In genomic region chr20:57656252-57656820, GRCh38 we compare ENCODE assay signal across 17 cellular contexts. TPM values are rescaled to one million over a fixed set of nuclear protein-coding genes. Genes with fewer than 3 reads are reported as not detected.
A peak's percentile ranks its signal among the peaks of the same experiment; 100 is the strongest.
DNase-seq lines count a peak whose midpoint lies in the region; ATAC-seq, FAIRE-seq and TF ChIP-seq lines count a peak whose summit lies in the region.
"Had no signal": no experiment of that assay in that cellular context is flagged by ENCODE, and none has a peak within 500 bp of the region (broad histone marks: within the 10 kb centered on the region; RNA-seq: fewer than 3 reads in every experiment).

No MANE protein-coding gene starts in this region.

- in situ Hi-C loops in K562 (cut with MboI) = no loop called here
- in situ Hi-C loops in HepG2 (cut with HindIII; ENCODE audit: extremely low pct_ligation_motif_present, low pct_unique_long_range_greater_than_20kb) = loop anchor here (5.0 kb wide), 1 partner anchor 431 kb away; no protein-coding TSS in a partner anchor

- peak; percentile 58 for DNase-seq in activated effector memory CD4-positive, alpha-beta T cell treated with anti-CD3 and anti-CD28 coated beads, Interleukin-2, amount 50 U/mL, for 16 hours
- no peak for DNase-seq in activated effector memory CD4-positive, alpha-beta T cell treated with Interleukin-2 at 50 U/mL for 16 hours
- peak in 1 of 4 experiments; percentile 21 for DNase-seq in K562 (ENCODE audit: extremely low read depth in 1 of 4, low spot score in 3 of 4)
- no peak for DNase-seq in HepG2 (ENCODE audit: low spot score)
- peak; percentile 56 for DNase-seq in upper lobe of right lung
- no peak for DNase-seq in NCI-H2081 (lab: John Stamatoyannopoulos, UW)
- no peak for DNase-seq in amygdala (lab: John Stamatoyannopoulos, UW)
- DNase-seq: activated naive CD4-positive, alpha-beta T cell treated with anti-CD3 and anti-CD28 coated beads for 36 hours; DMS153; MG63; NCI-H2171 treated with DMSO at 0.1 percent for 48 hours; stimulated activated CD4-positive, alpha-beta T cell treated with anti-CD3 and anti-CD28 coated beads, Interleukin-12 subunit alpha, Interleukin-12 subunit beta, amount 100 ng/mL, for 4 hours; transverse colon had no signal

- H3K9me1 ChIP-seq in K562 (ENCODE audit: control insufficient read depth, insufficient read depth, low read length) = no peaks in the 10 kb centered on the region

- BruUV-seq in K562 (replicated peaks; lab: Mats Ljungman, UMichigan) (no TSS peak), HepG2 (replicated peaks; lab: Mats Ljungman, UMichigan) (no TSS peak)

- H3K27me3 ChIP-seq in K562 (ENCODE audit: control insufficient read depth in 2 of 2, insufficient read depth in 2 of 2, low read length in 2 of 2) = peaks cover 20 to 84% of the 10 kb centered on the region in 2 experiments; a peak in 3 of 5 replicates
- H3K27me3 ChIP-seq in HepG2 (ENCODE audit: control insufficient read depth in 1 of 2, insufficient read depth in 2 of 2, low read length in 2 of 2) = peaks cover 34 to 97% of the 10 kb centered on the region in 2 experiments
- H3K27me3 ChIP-seq in upper lobe of right lung = no peaks in the 10 kb centered on the region
- H3K27me3 ChIP-seq: cardiac muscle cell, heart right ventricle, MG63, transverse colon had no signal

- CTCF ChIA-PET in K562 (lab: Yijun Ruan, JAX; ENCODE audit: low intra/inter-chr PET ratio) (interaction anchor here (3.1 kb wide), 1 partner anchor 554 kb away, joined by 32 read pairs; no protein-coding TSS in a partner anchor), HepG2 (lab: Yijun Ruan, JAX; ENCODE audit: low intra/inter-chr PET ratio, low total read pairs) (interaction anchor here (2.6 kb wide), 1 partner anchor 523 kb away, joined by 18 read pairs; no protein-coding TSS in a partner anchor)

- TF ChIP-seq CTCF in K562 (IDR thresholded peaks at IDR 0.05 in 2 of 3, conservative IDR thresholded peaks at IDR 0.05 in 1 of 3; ENCODE audit: insufficient read depth in 2 of 3, low read depth in 1 of 3, low read length in 3 of 3) (peak in 1 of 3 experiments; percentile 27; a peak in 3 of 6 replicates), HepG2 (CRISPR knock-in tag; IDR thresholded peaks at IDR 0.05) (peak; percentile 20; the same call in 1 of the 2 replicates), upper lobe of right lung (IDR thresholded peaks at IDR 0.05) (no peak)

- TF ChIP-seq RAD21 in K562 (CRISPR knock-in tag; conservative IDR thresholded peaks at IDR 0.05 in 1 of 2, IDR thresholded peaks at IDR 0.05 in 1 of 2) = no peak
- no peak for TF ChIP-seq RAD21 in HepG2 (CRISPR knock-in tag; IDR thresholded peaks at IDR 0.05)

- POLR2A ChIA-PET in K562 (lab: Yijun Ruan, JAX) (interaction anchor here (0.6 kb wide), 1 partner anchor 551 kb away, joined by 3 read pairs; no protein-coding TSS in a partner anchor), HepG2 (lab: Yijun Ruan, JAX) (no interaction called here)

- peak; percentile 44; the same call in 2 of the 3 replicates for ATAC-seq in K562
- no peak for ATAC-seq in HepG2
- no peak for ATAC-seq in upper lobe of right lung
- ATAC-seq in HG03280 (IDR thresholded peaks at IDR 0.05; ENCODE audit: unreplicated experiment) = no peak
- ATAC-seq: heart right ventricle had no signal

- intact Hi-C loops in K562 (cut with micrococcal nuclease) (loop anchor here (10.0 kb wide), 1 partner anchor 188 kb away; no protein-coding TSS in a partner anchor), HepG2 (cut with micrococcal nuclease; ENCODE audit: unreplicated experiment) (no loop called here), upper lobe of right lung (cut with DNase I) (loop anchor here (10.0 kb wide), 2 partner anchors 428 to 528 kb away; no protein-coding TSS in a partner anchor)

- H4K20me1 ChIP-seq in K562 (replicated peaks; ENCODE audit: control insufficient read depth, insufficient read depth, low read length) = 0 out of 2 replicates have a peak, but pooled peaks cover 9% of the 10 kb centered on the region
- H4K20me1 ChIP-seq in HepG2 (ENCODE audit: insufficient read depth, low read length) = peaks cover 3% of the 10 kb centered on the region; the same call in 1 of the 2 replicates

- TF ChIP-seq POLR2A in K562 (conservative IDR thresholded peaks at IDR 0.05) = no peak
- no peak for TF ChIP-seq POLR2A in HepG2 (IDR thresholded peaks at IDR 0.05; ENCODE audit: insufficient read depth in 1 of 2, low read depth in 2 of 2, low read length in 2 of 2)

- H3K4me3 ChIP-seq in K562 (no peak overlapping the region), HepG2 (replicated peaks in 1 of 3; ENCODE audit: insufficient read depth in 1 of 3, low read depth in 2 of 3, low read length in 3 of 3) (no peak overlapping the region), upper lobe of right lung (no peak overlapping the region)
- H3K4me3 ChIP-seq: cardiac muscle cell, heart right ventricle, MG63, transverse colon had no signal

- TF ChIP-seq EP300 in K562 (IDR thresholded peaks at IDR 0.05; ENCODE audit: low read length) (no peak), HepG2 (IDR thresholded peaks at IDR 0.05; ENCODE audit: low read depth in 2 of 2, low read length in 2 of 2) (no peak), HepG2 (CRISPR knock-in tag; IDR thresholded peaks at IDR 0.05; ENCODE audit: borderline replicate concordance) (no peak)

- WGBS in K562 (ENCODE audit: insufficient coverage, low coverage, missing lambda C conversion rate) = 8% methylated on average over 14 of the region's 15 CpGs
- WGBS in HepG2 (ENCODE audit: low lambda C conversion rate) = 9% methylated on average over 9 of the region's 15 CpGs

- H2AFZ ChIP-seq in K562 (ENCODE audit: low read depth, low read length) = no peak overlapping the region
- no peak overlapping the region for H2AFZ ChIP-seq in HepG2 (ENCODE audit: low read length)

- H3K9ac ChIP-seq in K562 (ENCODE audit: insufficient read depth in 1 of 2, low read depth in 2 of 2, low read length in 2 of 2) = no peak overlapping the region; a peak in 1 of 4 replicates
- H3K9ac ChIP-seq in HepG2 (ENCODE audit: insufficient read depth, low read depth, low read length) = no peak overlapping the region

- H3K79me2 ChIP-seq in K562 (ENCODE audit: control insufficient read depth, insufficient read depth, low read length) (no peaks in the 10 kb centered on the region), HepG2 (ENCODE audit: insufficient read depth, low read length) (no peaks in the 10 kb centered on the region)

- FAIRE-seq in K562 (lab: Jason Lieb, UNC) (no peak), HepG2 (lab: Jason Lieb, UNC) (no peak)
- FAIRE-seq: endothelial cell of umbilical vein had no signal

- H3K9me3 ChIP-seq in K562 (replicated peaks; ENCODE audit: control insufficient read depth, insufficient read depth, low read depth, low read length) (no peaks in the 10 kb centered on the region), HepG2 (ENCODE audit: low read length) (no peaks in the 10 kb centered on the region), upper lobe of right lung (no peaks in the 10 kb centered on the region)
- H3K9me3 ChIP-seq: heart right ventricle, MG63, transverse colon had no signal

- H3K4me1 ChIP-seq in K562 (replicated peaks in 1 of 2; ENCODE audit: control insufficient read depth in 2 of 2, insufficient read depth in 2 of 2, low read length in 2 of 2) = peaks cover 0 to 18% of the 10 kb centered on the region in 2 experiments; a peak in 1 of 5 replicates
- peaks cover 13% of the 10 kb centered on the region for H3K4me1 ChIP-seq in HepG2 (ENCODE audit: insufficient read depth, low read length)
- H3K4me1 ChIP-seq in upper lobe of right lung = no peaks in the 10 kb centered on the region

- H3K27ac ChIP-seq in K562 (ENCODE audit: extremely low read depth, low read depth, low read length) (no peak overlapping the region), HepG2 (ENCODE audit: extremely low read length, insufficient read depth, low read length) (no peak overlapping the region), upper lobe of right lung (no peak overlapping the region)
- H3K27ac ChIP-seq: cardiac muscle cell, transverse colon had no signal

- no peaks in the 10 kb centered on the region for H3K36me3 ChIP-seq in K562 (ENCODE audit: control insufficient read depth, insufficient read depth, low read length)
- H3K36me3 ChIP-seq in HepG2 (replicated peaks in 1 of 2; ENCODE audit: control insufficient read depth in 1 of 2, insufficient read depth in 2 of 2, low read length in 2 of 2) = no peaks in the 10 kb centered on the region
- H3K36me3 ChIP-seq in upper lobe of right lung = peaks cover 21% of the 10 kb centered on the region
- H3K36me3 ChIP-seq: cardiac muscle cell, MG63, transverse colon had no signal

- H3K4me2 ChIP-seq in K562 (ENCODE audit: insufficient read depth, low read length) (no peak overlapping the region), HepG2 (ENCODE audit: low read depth, low read length) (no peak overlapping the region)

RNA-seq across cellular contexts. Expression of gene ZBP1, which starts 36.1 kb away (rescaled TPM):
- not detected in 2 replicates for total RNA-seq in K562 (2011; cell fraction: chromatin; rRNA removed; ENCODE audit: low replicate concordance)
- total RNA-seq in K562 (2011; cell fraction: nucleolus; rRNA removed) = not detected in 2 replicates
- not detected in 2 replicates for total RNA-seq in K562 (2011; cell fraction: nucleoplasm; rRNA removed)
- total RNA-seq in K562 (2014; rRNA removed) (not detected in 2 replicates), K562 (2014; rRNA removed; fragmentation: Illumina TruSeq; extraction: Trizol) (not detected in 2 replicates), K562 (2015; rRNA removed; fragmentation: Illumina TruSeq; extraction: Trizol) (not detected in 2 replicates), K562 (2021) (not detected in 2 replicates), HepG2 (2016; rRNA removed; fragmentation: Illumina TruSeq; extraction: Trizol) (not detected in 2 replicates), upper lobe of right lung (2.7 TPM)
- polyA plus RNA-seq in K562 (2011; rRNA removed) (not detected in 2 replicates), K562 (2014; fragmentation: Illumina TruSeq; extraction: Trizol) (not detected in 2 replicates), K562 (2014; fragmentation: Nextera tagmentation; extraction: Ambion mirVana) (not detected), K562 (2014; rRNA removed) (not detected in 2 replicates), HepG2 (2011; rRNA removed) (not detected in 2 replicates)
- polyA plus RNA-seq in K562 (2011; cell fraction: cytosol; rRNA removed) = not detected in 2 replicates
- not detected in 2 replicates for polyA plus RNA-seq in K562 (2011; cell fraction: nucleus; rRNA removed)
- polyA plus RNA-seq in K562 (2012) = not detected in 2 replicates
- polyA minus RNA-seq in K562 (2011; rRNA and poly(A)+ RNA removed) = not detected in 2 replicates
- polyA minus RNA-seq in K562 (2011; cell fraction: cytosol; rRNA and poly(A)+ RNA removed) = not detected in 2 replicates
- not detected in 2 replicates for polyA minus RNA-seq in K562 (2011; cell fraction: nucleus; rRNA and poly(A)+ RNA removed)
- not detected in 2 replicates for total RNA-seq in HepG2 (2016; cell fraction: cytosol; rRNA removed; fragmentation: Illumina TruSeq; extraction: Trizol; ENCODE audit: low read depth)
- not detected in 2 replicates for total RNA-seq in HepG2 (2016; cell fraction: insoluble cytoplasmic fraction; rRNA removed; fragmentation: Illumina TruSeq; extraction: Trizol)
- not detected in 2 replicates for total RNA-seq in HepG2 (2016; cell fraction: membrane; rRNA removed; fragmentation: Illumina TruSeq; extraction: Trizol)
- not detected in 2 replicates for total RNA-seq in HepG2 (2016; cell fraction: nucleus; rRNA removed; fragmentation: Illumina TruSeq; extraction: Trizol)
- polyA plus RNA-seq in HepG2 (2011; cell fraction: cytosol; rRNA removed) = not detected in 2 replicates
- not detected in 2 replicates for polyA plus RNA-seq in HepG2 (2011; cell fraction: nucleus; rRNA removed)
- polyA plus RNA-seq in HepG2 (2012) = not detected in 2 replicates
- polyA plus RNA-seq in HepG2 (2016; cell fraction: cytosol; fragmentation: Illumina TruSeq; extraction: Trizol; ENCODE audit: low read depth) = not detected in 2 replicates
- polyA plus RNA-seq in HepG2 (2016; cell fraction: insoluble cytoplasmic fraction; fragmentation: Illumina TruSeq; extraction: Trizol; ENCODE audit: low read depth) = not detected in 2 replicates
- polyA plus RNA-seq in HepG2 (2016; cell fraction: membrane; fragmentation: Illumina TruSeq; extraction: Trizol; ENCODE audit: low read depth) = not detected in 2 replicates
- not detected in 2 replicates for polyA plus RNA-seq in HepG2 (2016; cell fraction: nucleus; fragmentation: Illumina TruSeq; extraction: Trizol; ENCODE audit: insufficient read depth, low read depth)
- polyA minus RNA-seq in HepG2 (2011; rRNA and poly(A)+ RNA removed; ENCODE audit: low replicate concordance) = not detected in 2 replicates
- polyA minus RNA-seq in HepG2 (2011; cell fraction: cytosol; rRNA and poly(A)+ RNA removed) = not detected in 2 replicates
- polyA minus RNA-seq in HepG2 (2011; cell fraction: nucleus; rRNA and poly(A)+ RNA removed) = not detected in 2 replicates
- total RNA-seq: cardiac muscle cell, endothelial cell of umbilical vein had no signal
- polyA plus RNA-seq: cardiac muscle cell, endothelial cell of umbilical vein had no signal

RNA-seq across cellular contexts. Expression of gene PMEPA1, which starts 53.5 kb away (rescaled TPM):
- total RNA-seq in K562 (2011; cell fraction: chromatin; rRNA removed; ENCODE audit: low replicate concordance) = not detected in 2 replicates
- not detected in 2 replicates for total RNA-seq in K562 (2011; cell fraction: nucleolus; rRNA removed)
- total RNA-seq in K562 (2011; cell fraction: nucleoplasm; rRNA removed) = not detected in 2 replicates
- not detected in 2 replicates for total RNA-seq in K562 (2014; rRNA removed)
- not detected in 2 replicates for total RNA-seq in K562 (2014; rRNA removed; fragmentation: Illumina TruSeq; extraction: Trizol)
- not detected in 2 replicates for total RNA-seq in K562 (2015; rRNA removed; fragmentation: Illumina TruSeq; extraction: Trizol)
- total RNA-seq in K562 (2021) = 0.16 and 0.20 TPM in 2 replicates
- polyA plus RNA-seq in K562 (2011; rRNA removed) = not detected in 2 replicates
- polyA plus RNA-seq in K562 (2011; cell fraction: cytosol; rRNA removed) = not detected in 2 replicates
- polyA plus RNA-seq in K562 (2011; cell fraction: nucleus; rRNA removed) = not detected in 2 replicates
- 0.03 TPM in 1 of 2 replicates, not detected in the other for polyA plus RNA-seq in K562 (2012)
- polyA plus RNA-seq in K562 (2014; fragmentation: Illumina TruSeq; extraction: Trizol) = not detected in 2 replicates
- not detected for polyA plus RNA-seq in K562 (2014; fragmentation: Nextera tagmentation; extraction: Ambion mirVana)
- polyA plus RNA-seq in K562 (2014; rRNA removed) = not detected in 2 replicates
- not detected in 2 replicates for polyA minus RNA-seq in K562 (2011; rRNA and poly(A)+ RNA removed)
- polyA minus RNA-seq in K562 (2011; cell fraction: cytosol; rRNA and poly(A)+ RNA removed) = not detected in 2 replicates
- polyA minus RNA-seq in K562 (2011; cell fraction: nucleus; rRNA and poly(A)+ RNA removed) = not detected in 2 replicates
- not detected in 2 replicates for total RNA-seq in HepG2 (2016; rRNA removed; fragmentation: Illumina TruSeq; extraction: Trizol)
- not detected in 2 replicates for total RNA-seq in HepG2 (2016; cell fraction: cytosol; rRNA removed; fragmentation: Illumina TruSeq; extraction: Trizol; ENCODE audit: low read depth)
- total RNA-seq in HepG2 (2016; cell fraction: insoluble cytoplasmic fraction; rRNA removed; fragmentation: Illumina TruSeq; extraction: Trizol) = not detected in 2 replicates
- total RNA-seq in HepG2 (2016; cell fraction: membrane; rRNA removed; fragmentation: Illumina TruSeq; extraction: Trizol) = 0.31 TPM in 1 of 2 replicates, not detected in the other
- not detected in 2 replicates for total RNA-seq in HepG2 (2016; cell fraction: nucleus; rRNA removed; fragmentation: Illumina TruSeq; extraction: Trizol)
- polyA plus RNA-seq in HepG2 (2011; rRNA removed) = 0.08 TPM in 1 of 2 replicates, not detected in the other
- 0.03 TPM in 1 of 2 replicates, not detected in the other for polyA plus RNA-seq in HepG2 (2011; cell fraction: cytosol; rRNA removed)
- polyA plus RNA-seq in HepG2 (2011; cell fraction: nucleus; rRNA removed) = 0.12 and 0.16 TPM in 2 replicates
- polyA plus RNA-seq in HepG2 (2012) = not detected in 2 replicates
- not detected in 2 replicates for polyA plus RNA-seq in HepG2 (2016; cell fraction: cytosol; fragmentation: Illumina TruSeq; extraction: Trizol; ENCODE audit: low read depth)
- polyA plus RNA-seq in HepG2 (2016; cell fraction: insoluble cytoplasmic fraction; fragmentation: Illumina TruSeq; extraction: Trizol; ENCODE audit: low read depth) = not detected in 2 replicates
- polyA plus RNA-seq in HepG2 (2016; cell fraction: membrane; fragmentation: Illumina TruSeq; extraction: Trizol; ENCODE audit: low read depth) = 0.15 TPM in 1 of 2 replicates, not detected in the other
- polyA plus RNA-seq in HepG2 (2016; cell fraction: nucleus; fragmentation: Illumina TruSeq; extraction: Trizol; ENCODE audit: insufficient read depth, low read depth) = not detected in 2 replicates
- 0.20 and 7.8 TPM in 2 replicates for polyA minus RNA-seq in HepG2 (2011; rRNA and poly(A)+ RNA removed; ENCODE audit: low replicate concordance)
- 0.53 TPM in 1 of 2 replicates, not detected in the other for polyA minus RNA-seq in HepG2 (2011; cell fraction: cytosol; rRNA and poly(A)+ RNA removed)
- polyA minus RNA-seq in HepG2 (2011; cell fraction: nucleus; rRNA and poly(A)+ RNA removed) = 0.39 TPM in 1 of 2 replicates, not detected in the other
- total RNA-seq in upper lobe of right lung = 49.1 TPM

Comparison
In these comparisons a context has a peak if more than half of its experiments do, and no peak if none do; other contexts are left out.
1. DNase-seq: peak in activated effector memory CD4-positive, alpha-beta T cell treated with anti-CD3 and anti-CD28 coated beads, Interleukin-2, amount 50 U/mL, for 16 hours (single experiment) and upper lobe of right lung (single experiment); none in activated effector memory CD4-positive, alpha-beta T cell treated with Interleukin-2 at 50 U/mL for 16 hours (single experiment), HepG2 (single experiment), NCI-H2081 (0 of 2) and amygdala (0 of 56).
2. RNA of gene PMEPA1, which starts 53.5 kb away (total RNA-seq): 49.1 TPM in upper lobe of right lung (single experiment); 0.16 to 0.20 TPM in K562 and 0.31 TPM in HepG2; every median in the first group is over 10 times any median in the second.